Comparison of ENCODE assay signal across 8 cellular contexts in genomic region chr10:80471715-80472233, GRCh38. TPM values are rescaled to one million over a fixed set of nuclear protein-coding genes. Genes with fewer than 3 reads are reported as not detected.
DNase-seq lines count a peak whose midpoint lies in the region; ATAC-seq and TF ChIP-seq lines count a peak whose summit lies in the region.

No MANE protein-coding gene starts in this region.

- TF ChIP-seq RAD21 in SK-N-SH (IDR thresholded peaks at IDR 0.05; ENCODE audit: low read length): no peak

- H3K9me3 Mint-ChIP-seq in immature natural killer cell: no peaks in the 10 kb centered on the region

- H3K4me3 ChIP-seq in SK-N-SH (ENCODE audit: low read depth in 2 of 2, low read length in 1 of 2): no peak overlapping the region

- H3K4me2 ChIP-seq in SK-N-SH: 0 out of 2 replicates have a peak overlapping the region, but pooled peaks have one; percentile 36

- no peaks in the 10 kb centered on the region for H3K9me3 ChIP-seq in SK-N-SH

- peaks cover 99% of the 10 kb centered on the region for H3K79me2 ChIP-seq in SK-N-SH (ENCODE audit: insufficient read depth)

- H4K20me1 ChIP-seq in SK-N-SH (ENCODE audit: insufficient read depth): peaks cover 59% of the 10 kb centered on the region

- ATAC-seq in SK-N-SH treated with all-trans-retinoic acid at 6 μM for 48 hours: no peak; the same call in 2 of the 3 replicates
- ATAC-seq in HG02870 (IDR thresholded peaks at IDR 0.05; ENCODE audit: unreplicated experiment): peak; percentile 49

- POLR2A ChIA-PET in SK-N-SH (lab: Yijun Ruan, JAX): no interaction called here

- peaks cover 91 to 95% of the 10 kb centered on the region in 2 donors for H3K4me1 Mint-ChIP-seq in immature natural killer cell

- no peak overlapping the region for H3K9ac ChIP-seq in SK-N-SH

- H3K27ac ChIP-seq in SK-N-SH (ENCODE audit: low read depth in 2 of 2, low read length in 1 of 2): peak overlapping the region in 1 of 2 experiments; percentile 52; a peak in 2 of 4 replicates

- peaks cover 0 to 4% (median 0%) of the 10 kb centered on the region in 3 donors for H3K27me3 Mint-ChIP-seq in immature natural killer cell (ENCODE audit: low read depth in 3 of 3)

- H3K27me3 ChIP-seq in SK-N-SH (ENCODE audit: insufficient read depth): no peaks in the 10 kb centered on the region

- peaks cover 0 to 6% (median 3%) of the 10 kb centered on the region in 3 donors for H3K36me3 Mint-ChIP-seq in immature natural killer cell

- H2AFZ ChIP-seq in SK-N-SH (ENCODE audit: low read depth): no peak overlapping the region

- CTCF ChIA-PET in SK-N-SH (lab: Yijun Ruan, JAX): interaction anchor here (1.2 to 35.3 kb wide), 2 partner anchors 28 to 34 kb away, joined by 3 to 602 read pairs; no protein-coding TSS in a partner anchor

- peak overlapping the region; percentile 80 to 95 (median 86) for H3K27ac Mint-ChIP-seq in immature natural killer cell

- DNase-seq in SK-N-SH (no peak), SW480 (ENCODE audit: low spot score) (peak; percentile 72), immature natural killer cell (no peak), Kasumi-1 (lab: John Stamatoyannopoulos, UW) (no peak), COR-L47 (lab: John Stamatoyannopoulos, UW) (no peak), SIG-M5 treated with dmso at 0.1 percent for 504 hours (lab: John Stamatoyannopoulos, UW; ENCODE audit: unreplicated experiment) (no peak)

- H3K9me2 ChIP-seq in SK-N-SH: no peaks in the 10 kb centered on the region

- TF ChIP-seq EP300 in SK-N-SH (IDR thresholded peaks at IDR 0.05; ENCODE audit: borderline replicate concordance in 1 of 2, low read depth in 1 of 2, low read length in 1 of 2): no peak

- H3K36me3 ChIP-seq in SK-N-SH (replicated peaks in 1 of 2; ENCODE audit: control insufficient read depth in 1 of 2, insufficient read depth in 2 of 2, low read length in 1 of 2): peaks cover 2 to 20% of the 10 kb centered on the region in 2 experiments

- 84% methylated on average over 3 of the region's 4 CpGs for WGBS in SK-N-SH (ENCODE audit: low lambda C conversion rate)

- peaks cover 8% of the 10 kb centered on the region for H3F3A ChIP-seq in SK-N-SH (replicated peaks; ENCODE audit: insufficient read depth)

- TF ChIP-seq CTCF in SK-N-SH (IDR thresholded peaks at IDR 0.05): no peak

- peak overlapping the region; percentile 36 to 70 (median 62) for H3K4me3 Mint-ChIP-seq in immature natural killer cell

- peaks cover 14 to 32% of the 10 kb centered on the region in 2 experiments; a peak in 3 of 4 replicates for H3K4me1 ChIP-seq in SK-N-SH (ENCODE audit: control insufficient read depth in 1 of 2, insufficient read depth in 2 of 2, low read depth in 1 of 2, low read length in 1 of 2)

TF ChIP-seq in SK-N-SH, 30 proteins besides CTCF, POLR2A, EP300 and RAD21 (continues in another document):
- no peak for TF ChIP-seq MEF2A (IDR thresholded peaks at IDR 0.05; ENCODE audit: borderline replicate concordance, low read depth)
- TF ChIP-seq GATA2 (CRISPR knock-in tag; IDR thresholded peaks at IDR 0.05): no peak
- no peak for TF ChIP-seq MXI1 (IDR thresholded peaks at IDR 0.05; ENCODE audit: low read depth, low read length)
- no peak for TF ChIP-seq EZH2phosphoT487 (IDR thresholded peaks at IDR 0.05; ENCODE audit: borderline replicate concordance, low read depth)
- no peak for TF ChIP-seq SMC3 (IDR thresholded peaks at IDR 0.05; ENCODE audit: low read depth, low read length)
- no peak for TF ChIP-seq IRF3 (IDR thresholded peaks at IDR 0.05; ENCODE audit: low read depth, low read length)
- TF ChIP-seq, protein P1, sequence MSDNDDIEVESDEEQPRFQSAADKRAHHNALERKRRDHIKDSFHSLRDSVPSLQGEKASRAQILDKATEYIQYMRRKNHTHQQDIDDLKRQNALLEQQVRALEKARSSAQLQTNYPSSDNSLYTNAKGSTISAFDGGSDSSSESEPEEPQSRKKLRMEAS (IDR thresholded peaks at IDR 0.05; ENCODE audit: low read depth): no peak
- TF ChIP-seq CHD2 (IDR thresholded peaks at IDR 0.05; ENCODE audit: low read length, partially characterized antibody): no peak

TF ChIP-seq in SK-N-SH treated with all-trans-retinoic acid at 6 μM for 48 hours, 23 proteins besides CTCF, POLR2A, EP300 and RAD21 (continues in another document):
- TF ChIP-seq TCF4 (CRISPR knock-in tag; IDR thresholded peaks at IDR 0.05; ENCODE audit: borderline replicate concordance) (no peak), ZNF565 (CRISPR knock-in tag; conservative IDR thresholded peaks at IDR 0.05; ENCODE audit: low read depth) (no peak), ZNF8 (CRISPR knock-in tag; IDR thresholded peaks at IDR 0.05) (no peak), PPARA (CRISPR knock-in tag; IDR thresholded peaks at IDR 0.05; ENCODE audit: borderline replicate concordance) (no peak), CSDC2 (CRISPR knock-in tag; IDR thresholded peaks at IDR 0.05) (no peak), ZFP30 (CRISPR knock-in tag; IDR thresholded peaks at IDR 0.05) (no peak), CSRNP3 (CRISPR knock-in tag; IDR thresholded peaks at IDR 0.05) (no peak), ZNF70 (CRISPR knock-in tag; IDR thresholded peaks at IDR 0.05) (no peak), OSR1 (CRISPR knock-in tag; IDR thresholded peaks at IDR 0.05) (no peak), GLIS3 (CRISPR knock-in tag; IDR thresholded peaks at IDR 0.05) (no peak)
- TF ChIP-seq, protein P2, sequence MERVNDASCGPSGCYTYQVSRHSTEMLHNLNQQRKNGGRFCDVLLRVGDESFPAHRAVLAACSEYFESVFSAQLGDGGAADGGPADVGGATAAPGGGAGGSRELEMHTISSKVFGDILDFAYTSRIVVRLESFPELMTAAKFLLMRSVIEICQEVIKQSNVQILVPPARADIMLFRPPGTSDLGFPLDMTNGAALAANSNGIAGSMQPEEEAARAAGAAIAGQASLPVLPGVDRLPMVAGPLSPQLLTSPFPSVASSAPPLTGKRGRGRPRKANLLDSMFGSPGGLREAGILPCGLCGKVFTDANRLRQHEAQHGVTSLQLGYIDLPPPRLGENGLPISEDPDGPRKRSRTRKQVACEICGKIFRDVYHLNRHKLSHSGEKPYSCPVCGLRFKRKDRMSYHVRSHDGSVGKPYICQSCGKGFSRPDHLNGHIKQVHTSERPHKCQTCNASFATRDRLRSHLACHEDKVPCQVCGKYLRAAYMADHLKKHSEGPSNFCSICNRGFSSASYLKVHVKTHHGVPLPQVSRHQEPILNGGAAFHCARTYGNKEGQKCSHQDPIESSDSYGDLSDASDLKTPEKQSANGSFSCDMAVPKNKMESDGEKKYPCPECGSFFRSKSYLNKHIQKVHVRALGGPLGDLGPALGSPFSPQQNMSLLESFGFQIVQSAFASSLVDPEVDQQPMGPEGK (CRISPR knock-in tag; IDR thresholded peaks at IDR 0.05; ENCODE audit: borderline replicate concordance): no peak
- TF ChIP-seq, protein P3, sequence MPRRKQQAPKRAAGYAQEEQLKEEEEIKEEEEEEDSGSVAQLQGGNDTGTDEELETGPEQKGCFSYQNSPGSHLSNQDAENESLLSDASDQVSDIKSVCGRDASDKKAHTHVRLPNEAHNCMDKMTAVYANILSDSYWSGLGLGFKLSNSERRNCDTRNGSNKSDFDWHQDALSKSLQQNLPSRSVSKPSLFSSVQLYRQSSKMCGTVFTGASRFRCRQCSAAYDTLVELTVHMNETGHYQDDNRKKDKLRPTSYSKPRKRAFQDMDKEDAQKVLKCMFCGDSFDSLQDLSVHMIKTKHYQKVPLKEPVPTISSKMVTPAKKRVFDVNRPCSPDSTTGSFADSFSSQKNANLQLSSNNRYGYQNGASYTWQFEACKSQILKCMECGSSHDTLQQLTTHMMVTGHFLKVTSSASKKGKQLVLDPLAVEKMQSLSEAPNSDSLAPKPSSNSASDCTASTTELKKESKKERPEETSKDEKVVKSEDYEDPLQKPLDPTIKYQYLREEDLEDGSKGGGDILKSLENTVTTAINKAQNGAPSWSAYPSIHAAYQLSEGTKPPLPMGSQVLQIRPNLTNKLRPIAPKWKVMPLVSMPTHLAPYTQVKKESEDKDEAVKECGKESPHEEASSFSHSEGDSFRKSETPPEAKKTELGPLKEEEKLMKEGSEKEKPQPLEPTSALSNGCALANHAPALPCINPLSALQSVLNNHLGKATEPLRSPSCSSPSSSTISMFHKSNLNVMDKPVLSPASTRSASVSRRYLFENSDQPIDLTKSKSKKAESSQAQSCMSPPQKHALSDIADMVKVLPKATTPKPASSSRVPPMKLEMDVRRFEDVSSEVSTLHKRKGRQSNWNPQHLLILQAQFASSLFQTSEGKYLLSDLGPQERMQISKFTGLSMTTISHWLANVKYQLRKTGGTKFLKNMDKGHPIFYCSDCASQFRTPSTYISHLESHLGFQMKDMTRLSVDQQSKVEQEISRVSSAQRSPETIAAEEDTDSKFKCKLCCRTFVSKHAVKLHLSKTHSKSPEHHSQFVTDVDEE (CRISPR knock-in tag; IDR thresholded peaks at IDR 0.05): no peak
- TF ChIP-seq, protein P4, sequence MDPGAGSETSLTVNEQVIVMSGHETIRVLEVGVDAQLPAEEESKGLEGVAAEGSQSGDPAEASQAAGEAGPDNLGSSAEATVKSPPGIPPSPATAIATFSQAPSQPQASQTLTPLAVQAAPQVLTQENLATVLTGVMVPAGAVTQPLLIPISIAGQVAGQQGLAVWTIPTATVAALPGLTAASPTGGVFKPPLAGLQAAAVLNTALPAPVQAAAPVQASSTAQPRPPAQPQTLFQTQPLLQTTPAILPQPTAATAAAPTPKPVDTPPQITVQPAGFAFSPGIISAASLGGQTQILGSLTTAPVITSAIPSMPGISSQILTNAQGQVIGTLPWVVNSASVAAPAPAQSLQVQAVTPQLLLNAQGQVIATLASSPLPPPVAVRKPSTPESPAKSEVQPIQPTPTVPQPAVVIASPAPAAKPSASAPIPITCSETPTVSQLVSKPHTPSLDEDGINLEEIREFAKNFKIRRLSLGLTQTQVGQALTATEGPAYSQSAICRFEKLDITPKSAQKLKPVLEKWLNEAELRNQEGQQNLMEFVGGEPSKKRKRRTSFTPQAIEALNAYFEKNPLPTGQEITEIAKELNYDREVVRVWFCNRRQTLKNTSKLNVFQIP (CRISPR knock-in tag; IDR thresholded peaks at IDR 0.05; ENCODE audit: borderline replicate concordance, low read depth): no peak

RNA-seq across cellular contexts. Expression of gene TSPAN14, which starts 17.7 kb away (rescaled TPM):
- polyA plus RNA-seq in SK-N-SH (2012; rRNA removed): 44.0 and 78.1 TPM in 2 replicates
- 42.5 and 64.1 TPM in 2 replicates for polyA plus RNA-seq in SK-N-SH (2012; cell fraction: cytosol; rRNA removed)
- polyA plus RNA-seq in SK-N-SH (2012; cell fraction: nucleus; rRNA removed): 57.0 and 58.9 TPM in 2 replicates
- 100 to 1,000 TPM; 141 to 363 (median 226) TPM for polyA plus RNA-seq in immature natural killer cell
